In genomic region chr15:92165001-92165346, GRCh38 we compare ENCODE assay signal across 1 cellular context.
TF ChIP-seq lines count a peak whose summit lies in the region.

No MANE protein-coding gene starts in this region.

TF ChIP-seq in GM23338, 12 proteins besides CTCF, POLR2A, EP300 and RAD21 (continued from another document):
- no peak for TF ChIP-seq ZNF462 (CRISPR knock-in tag; IDR thresholded peaks at IDR 0.05)
- no peak for TF ChIP-seq ZNF331 (CRISPR knock-in tag; IDR thresholded peaks at IDR 0.05; ENCODE audit: low read depth)
- TF ChIP-seq ZNF114 (CRISPR knock-in tag; IDR thresholded peaks at IDR 0.05) = 0 out of 2 replicates have a peak, but pooled peaks have one; percentile 47
